11 cellular contexts compared by ENCODE assay signal in genomic region chr6:144922120-144922722, GRCh38.
DNase-seq lines count a peak whose midpoint lies in the region; ATAC-seq and TF ChIP-seq lines count a peak whose summit lies in the region.
"Had no signal": no experiment of that assay in that cellular context is flagged by ENCODE, and none has a peak within 500 bp of the region (broad histone marks: within the 10 kb centered on the region; RNA-seq: fewer than 3 reads in every experiment).

No MANE protein-coding gene starts in this region.

- H3K9me3 Mint-ChIP-seq in stimulated activated memory B cell treated with anti-CD40 and anti-IgM and Interleukin-4, amounts not matched to agents 10 μg/mL and 1 μg/mL and 100 μg/mL, for 72 hours, result no peaks in the 10 kb centered on the region
- no peaks in the 10 kb centered on the region for H3K9me3 Mint-ChIP-seq in effector memory CD8-positive, alpha-beta T cell

- ATAC-seq in SK-N-SH treated with all-trans-retinoic acid at 6 μM for 48 hours, result peak; percentile 77; the same call in 2 of the 3 replicates
- ATAC-seq in stimulated activated memory B cell treated with anti-CD40 and anti-IgM and Interleukin-4, amounts not matched to agents 10 μg/mL and 1 μg/mL and 100 μg/mL, for 72 hours, result peak; percentile 51
- ATAC-seq in effector memory CD8-positive, alpha-beta T cell (replicated peaks), result no peak

- H3K27me3 Mint-ChIP-seq in stimulated activated memory B cell treated with anti-CD40 and anti-IgM and Interleukin-4, amounts not matched to agents 10 μg/mL and 1 μg/mL and 100 μg/mL, for 72 hours, result no peaks in the 10 kb centered on the region
- H3K27me3 Mint-ChIP-seq in effector memory CD8-positive, alpha-beta T cell, result peaks cover 0 to under 1% of the 10 kb centered on the region in 2 donors

- no peaks in the 10 kb centered on the region for H3K4me1 Mint-ChIP-seq in stimulated activated memory B cell treated with anti-CD40 and anti-IgM and Interleukin-4, amounts not matched to agents 10 μg/mL and 1 μg/mL and 100 μg/mL, for 72 hours
- H3K4me1 Mint-ChIP-seq in effector memory CD8-positive, alpha-beta T cell (ENCODE audit: low read depth in 2 of 2), result peaks cover 3 to 6% of the 10 kb centered on the region in 2 donors

- no peak overlapping the region for H3K4me3 Mint-ChIP-seq in stimulated activated memory B cell treated with anti-CD40 and anti-IgM and Interleukin-4, amounts not matched to agents 10 μg/mL and 1 μg/mL and 100 μg/mL, for 72 hours
- no peak overlapping the region for H3K4me3 Mint-ChIP-seq in effector memory CD8-positive, alpha-beta T cell

- DNase-seq in HCEC 1CT (peak; percentile 63), glomerular visceral epithelial cell (ENCODE audit: extremely low spot score) (peak; percentile 36), NCI-H2196 treated with DMSO at 0.1 percent for 48 hours (lab: John Stamatoyannopoulos, UW; ENCODE audit: unreplicated experiment) (no peak), activated gamma-delta T cell treated with Interleukin-2 at 50 U/mL for 16 hours (no peak)
- DNase-seq in effector memory CD8-positive, alpha-beta T cell, result no peak
- DNase-seq: H7, NCI-H146, NCI-H748 treated with DMSO at 0.1 percent for 48 hours, thyroid gland had no signal

- H3K27ac Mint-ChIP-seq in stimulated activated memory B cell treated with anti-CD40 and anti-IgM and Interleukin-4, amounts not matched to agents 10 μg/mL and 1 μg/mL and 100 μg/mL, for 72 hours, result no peak overlapping the region
- no peak overlapping the region for H3K27ac Mint-ChIP-seq in effector memory CD8-positive, alpha-beta T cell

- no peaks in the 10 kb centered on the region for H3K36me3 Mint-ChIP-seq in stimulated activated memory B cell treated with anti-CD40 and anti-IgM and Interleukin-4, amounts not matched to agents 10 μg/mL and 1 μg/mL and 100 μg/mL, for 72 hours
- H3K36me3 Mint-ChIP-seq in effector memory CD8-positive, alpha-beta T cell (ENCODE audit: insufficient read depth), result no peaks in the 10 kb centered on the region

TF ChIP-seq in SK-N-SH treated with all-trans-retinoic acid at 6 μM for 48 hours, 23 proteins besides CTCF, POLR2A, EP300 and RAD21:
- no peak for TF ChIP-seq ISL1 (CRISPR knock-in tag; IDR thresholded peaks at IDR 0.05)
- TF ChIP-seq POU6F1 (CRISPR knock-in tag; IDR thresholded peaks at IDR 0.05; ENCODE audit: borderline replicate concordance, low read depth), result no peak
- no peak for TF ChIP-seq ZC3H10 (CRISPR knock-in tag; IDR thresholded peaks at IDR 0.05)
- TF ChIP-seq ZFP3 (CRISPR knock-in tag; IDR thresholded peaks at IDR 0.05), result no peak
- no peak for TF ChIP-seq ZNF8 (CRISPR knock-in tag; IDR thresholded peaks at IDR 0.05)
- TF ChIP-seq TCF4 (CRISPR knock-in tag; IDR thresholded peaks at IDR 0.05; ENCODE audit: borderline replicate concordance), result peak; percentile 35; the same call in 1 of the 2 replicates

Comparison
In these comparisons a context has a peak if more than half of its experiments do, and no peak if none do; other contexts are left out.
1. DNase-seq: peak in HCEC 1CT (single experiment) and glomerular visceral epithelial cell (single experiment); none in effector memory CD8-positive, alpha-beta T cell (0 of 3), NCI-H2196 treated with DMSO at 0.1 percent for 48 hours (single experiment) and activated gamma-delta T cell treated with Interleukin-2 at 50 U/mL for 16 hours (single experiment).